In the genomic region with DNA sequence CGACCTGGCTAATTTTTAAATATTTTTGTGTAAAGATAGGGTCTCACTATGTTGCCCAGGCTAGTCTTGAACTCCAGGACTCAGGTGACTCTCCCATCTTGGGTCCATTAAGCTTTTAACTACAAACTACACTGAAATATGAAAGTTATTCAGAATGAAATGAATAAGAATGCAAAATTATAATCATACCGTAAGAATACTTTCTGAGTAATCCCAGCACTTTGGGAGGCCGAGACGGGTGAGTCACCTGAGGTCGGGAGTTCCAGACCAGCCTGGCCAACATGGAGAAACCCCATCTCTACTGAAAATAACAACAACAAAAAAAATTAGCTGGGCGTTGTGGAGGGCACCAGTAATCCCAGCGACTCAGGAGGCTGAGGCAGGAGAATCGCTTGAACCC, we compare ENCODE assay signal across 16 cellular contexts. TPM values are rescaled to one million over a fixed set of nuclear protein-coding genes. Genes with fewer than 3 reads are reported as not detected.
DNase-seq lines count a peak whose midpoint lies in the region; ATAC-seq and TF ChIP-seq lines count a peak whose summit lies in the region.
"Had no signal": no experiment of that assay in that cellular context is flagged by ENCODE, and none has a peak within 500 bp of the region (broad histone marks: within the 10 kb centered on the region; RNA-seq: fewer than 3 reads in every experiment).

No MANE protein-coding gene starts in this region.

- H3K9me3 ChIP-seq in osteoblast (ENCODE audit: low read depth, low read length), result no peaks in the 10 kb centered on the region
- H3K9me3 ChIP-seq: Peyer's patch had no signal

- DNase-seq in activated CD4-positive, alpha-beta T cell treated with anti-CD3 and anti-CD28 coated beads for 36 hours, result peak; percentile 76
- no peak for DNase-seq in activated CD4-positive, alpha-beta T cell treated with anti-CD3 and anti-CD28 coated beads for 4 hours
- DNase-seq in HFFc6, result peak; percentile 37
- DNase-seq in amniotic epithelial cell (ENCODE audit: low read depth), result peak; percentile 76
- DNase-seq in osteoblast (ENCODE audit: insufficient read length, low spot score, missing footprints), result no peak
- DNase-seq in amniotic stem cell (lab: John Stamatoyannopoulos, UW), result no peak
- DNase-seq in effector CD4-positive, alpha-beta T cell, result no peak
- DNase-seq: activated gamma-delta T cell treated with Interleukin-2 at 50 U/mL for 16 hours, cerebellar nuclear complex, NCI-H2081 treated with DMSO at 0.1 percent for 48 hours, NCI-H748 treated with DMSO at 0.1 percent for 48 hours, Peyer's patch, T-helper 1 cell had no signal

- no peaks in the 10 kb centered on the region for H3K36me3 Mint-ChIP-seq in activated CD4-positive, alpha-beta T cell treated with anti-CD3 and anti-CD28 coated beads for 36 hours (ENCODE audit: low read depth)
- H3K36me3 Mint-ChIP-seq in HFFc6 (ENCODE audit: low read depth), result no peaks in the 10 kb centered on the region

- TF ChIP-seq CTCF in HFFc6 (IDR thresholded peaks at IDR 0.05), result no peak
- no peak for TF ChIP-seq CTCF in osteoblast (IDR thresholded peaks at IDR 0.05; ENCODE audit: extremely low read depth, low read depth, low read length)

- H3K27ac Mint-ChIP-seq in activated CD4-positive, alpha-beta T cell treated with anti-CD3 and anti-CD28 coated beads for 36 hours, result peak overlapping the region; percentile 25
- H3K27ac Mint-ChIP-seq in HFFc6, result peak overlapping the region; percentile 31; the same call in 1 of the 2 replicates

- H3K4me1 Mint-ChIP-seq in activated CD4-positive, alpha-beta T cell treated with anti-CD3 and anti-CD28 coated beads for 36 hours, result peaks cover 20% of the 10 kb centered on the region
- H3K4me1 Mint-ChIP-seq in HFFc6 (ENCODE audit: low read depth), result peaks cover 12% of the 10 kb centered on the region

- peaks cover 7% of the 10 kb centered on the region for H3K4me1 ChIP-seq in osteoblast (ENCODE audit: insufficient read depth, low read length)
- H3K4me1 ChIP-seq: Peyer's patch had no signal

- H3K27ac ChIP-seq in osteoblast (ENCODE audit: low read depth, low read length), result peak overlapping the region; percentile 43
- H3K27ac ChIP-seq: Peyer's patch had no signal

- H3K79me2 ChIP-seq in osteoblast (ENCODE audit: insufficient read depth, low read length), result no peaks in the 10 kb centered on the region

- H3K9me3 Mint-ChIP-seq in activated CD4-positive, alpha-beta T cell treated with anti-CD3 and anti-CD28 coated beads for 36 hours (ENCODE audit: low read depth), result no peaks in the 10 kb centered on the region
- no peaks in the 10 kb centered on the region for H3K9me3 Mint-ChIP-seq in HFFc6

- peak overlapping the region; percentile 29 for H3K4me2 ChIP-seq in osteoblast (ENCODE audit: insufficient read depth, low read length)

- POLR2A ChIA-PET in activated CD4-positive, alpha-beta T cell treated with anti-CD3 and anti-CD28 coated beads for 36 hours (lab: Charles Lee), result no interaction called here

- H4K20me1 ChIP-seq in osteoblast (ENCODE audit: insufficient read depth, low read length), result no peaks in the 10 kb centered on the region

- ATAC-seq in activated CD4-positive, alpha-beta T cell treated with anti-CD3 and anti-CD28 coated beads for 36 hours, result peak; percentile 57
- no peak for ATAC-seq in GM19397 (IDR thresholded peaks at IDR 0.05; ENCODE audit: unreplicated experiment)
- ATAC-seq: left colon had no signal

- no peaks in the 10 kb centered on the region for H3K36me3 ChIP-seq in osteoblast (ENCODE audit: insufficient read depth, low read length)
- H3K36me3 ChIP-seq: Peyer's patch had no signal

- no peak overlapping the region for H3K4me3 ChIP-seq in osteoblast (ENCODE audit: insufficient read depth, low read length)
- H3K4me3 ChIP-seq: Peyer's patch had no signal

- no peak overlapping the region for H3K4me3 Mint-ChIP-seq in activated CD4-positive, alpha-beta T cell treated with anti-CD3 and anti-CD28 coated beads for 36 hours
- H3K4me3 Mint-ChIP-seq in HFFc6, result no peak overlapping the region

- CTCF ChIA-PET in activated CD4-positive, alpha-beta T cell treated with anti-CD3 and anti-CD28 coated beads for 36 hours (lab: Charles Lee), result interaction anchor here (1.8 kb wide), 1 partner anchor 31 kb away, joined by 5 read pairs; no protein-coding TSS in a partner anchor

- intact Hi-C loops in activated CD4-positive, alpha-beta T cell treated with anti-CD3 and anti-CD28 coated beads for 36 hours (cut with DNase I, micrococcal nuclease), result loop anchor here in 1 of 2 experiments (2.0 kb wide), 2 partner anchors 27 to 63 kb away; no protein-coding TSS in a partner anchor

- peaks cover 4% of the 10 kb centered on the region for H3K27me3 Mint-ChIP-seq in activated CD4-positive, alpha-beta T cell treated with anti-CD3 and anti-CD28 coated beads for 36 hours
- H3K27me3 Mint-ChIP-seq in HFFc6 (ENCODE audit: insufficient read depth), result peaks cover 4% of the 10 kb centered on the region

- H3K27me3 ChIP-seq in osteoblast (ENCODE audit: insufficient read depth, low read length), result no peaks in the 10 kb centered on the region
- H3K27me3 ChIP-seq: Peyer's patch had no signal

- H2AFZ ChIP-seq in osteoblast (ENCODE audit: low read length), result no peak overlapping the region

RNA-seq across cellular contexts. Expression of gene ORM1, which starts 1.1 kb away (rescaled TPM):
- total RNA-seq in activated CD4-positive, alpha-beta T cell treated with anti-CD3 and anti-CD28 coated beads for 36 hours, result not detected
- total RNA-seq in HFFc6 (2021; fragmentation: NEBNext Ultra II Directional; extraction: Animal tissue kit (Norgen Biotek cat#: 25700)), result not detected
- total RNA-seq in osteoblast, result not detected in 2 replicates
- total RNA-seq: endothelial cell of umbilical vein, left colon, Peyer's patch had no signal

RNA-seq across cellular contexts. Expression of gene ORM2, which starts 7.9 kb away (rescaled TPM):
- total RNA-seq in activated CD4-positive, alpha-beta T cell treated with anti-CD3 and anti-CD28 coated beads for 36 hours, result not detected
- not detected for total RNA-seq in HFFc6 (2021; fragmentation: NEBNext Ultra II Directional; extraction: Animal tissue kit (Norgen Biotek cat#: 25700))
- not detected in 2 replicates for total RNA-seq in osteoblast
- total RNA-seq: endothelial cell of umbilical vein, left colon, Peyer's patch had no signal

Comparison
In these comparisons a context has a peak if more than half of its experiments do, and no peak if none do; other contexts are left out.
1. DNase-seq: peak in activated CD4-positive, alpha-beta T cell treated with anti-CD3 and anti-CD28 coated beads for 36 hours (single experiment), HFFc6 (single experiment) and amniotic epithelial cell (single experiment); none in activated CD4-positive, alpha-beta T cell treated with anti-CD3 and anti-CD28 coated beads for 4 hours (0 of 2), osteoblast (single experiment), amniotic stem cell (single experiment) and effector CD4-positive, alpha-beta T cell (single experiment).